1 cellular context compared by ENCODE assay signal in genomic region chr6:148747493-148748160, GRCh38.
TF ChIP-seq lines count a peak whose summit lies in the region.

No MANE protein-coding gene starts in this region.

TF ChIP-seq in HEK293, 187 proteins besides CTCF, POLR2A, EP300 and RAD21 (continued from another document and continues in another):
- TF ChIP-seq PATZ1 (tag by site-specific recombination; IDR thresholded peaks at IDR 0.05): peak; percentile 67; the same call in 1 of the 2 replicates
- TF ChIP-seq ZNF214 (tag by site-specific recombination; IDR thresholded peaks at IDR 0.05; ENCODE audit: borderline replicate concordance): no peak
- TF ChIP-seq ZNF561 (tag by site-specific recombination; IDR thresholded peaks at IDR 0.05; ENCODE audit: borderline replicate concordance): peak; percentile 65; the same call in 1 of the 2 replicates
- TF ChIP-seq IKZF3 (tag by site-specific recombination; IDR thresholded peaks at IDR 0.05): no peak
- TF ChIP-seq ZNF211 (tag by site-specific recombination; IDR thresholded peaks at IDR 0.05; ENCODE audit: low read depth): no peak
- TF ChIP-seq ZNF513 (tag by site-specific recombination; IDR thresholded peaks at IDR 0.05): no peak
- peak; percentile 49; the same call in 1 of the 2 replicates for TF ChIP-seq ZNF501 (tag by site-specific recombination; IDR thresholded peaks at IDR 0.05)
- no peak for TF ChIP-seq BCL11A (tag by site-specific recombination; IDR thresholded peaks at IDR 0.05; ENCODE audit: low read depth)
- peak; percentile 90 for TF ChIP-seq ZNF600 (tag by site-specific recombination; IDR thresholded peaks at IDR 0.05)
- no peak; the same call in none of the 2 replicates for TF ChIP-seq ZNF76 (tag by site-specific recombination; IDR thresholded peaks at IDR 0.05; ENCODE audit: borderline replicate concordance, low read depth)
- TF ChIP-seq, protein P1, sequence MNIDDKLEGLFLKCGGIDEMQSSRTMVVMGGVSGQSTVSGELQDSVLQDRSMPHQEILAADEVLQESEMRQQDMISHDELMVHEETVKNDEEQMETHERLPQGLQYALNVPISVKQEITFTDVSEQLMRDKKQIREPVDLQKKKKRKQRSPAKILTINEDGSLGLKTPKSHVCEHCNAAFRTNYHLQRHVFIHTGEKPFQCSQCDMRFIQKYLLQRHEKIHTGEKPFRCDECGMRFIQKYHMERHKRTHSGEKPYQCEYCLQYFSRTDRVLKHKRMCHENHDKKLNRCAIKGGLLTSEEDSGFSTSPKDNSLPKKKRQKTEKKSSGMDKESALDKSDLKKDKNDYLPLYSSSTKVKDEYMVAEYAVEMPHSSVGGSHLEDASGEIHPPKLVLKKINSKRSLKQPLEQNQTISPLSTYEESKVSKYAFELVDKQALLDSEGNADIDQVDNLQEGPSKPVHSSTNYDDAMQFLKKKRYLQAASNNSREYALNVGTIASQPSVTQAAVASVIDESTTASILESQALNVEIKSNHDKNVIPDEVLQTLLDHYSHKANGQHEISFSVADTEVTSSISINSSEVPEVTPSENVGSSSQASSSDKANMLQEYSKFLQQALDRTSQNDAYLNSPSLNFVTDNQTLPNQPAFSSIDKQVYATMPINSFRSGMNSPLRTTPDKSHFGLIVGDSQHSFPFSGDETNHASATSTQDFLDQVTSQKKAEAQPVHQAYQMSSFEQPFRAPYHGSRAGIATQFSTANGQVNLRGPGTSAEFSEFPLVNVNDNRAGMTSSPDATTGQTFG (tag by site-specific recombination; IDR thresholded peaks at IDR 0.05; ENCODE audit: borderline replicate concordance): no peak
- no peak for TF ChIP-seq ZNF16 (tag by site-specific recombination; IDR thresholded peaks at IDR 0.05; ENCODE audit: low read depth)
- no peak for TF ChIP-seq GLI4 (tag by site-specific recombination; IDR thresholded peaks at IDR 0.05)
- no peak for TF ChIP-seq HIC1 (tag by site-specific recombination; IDR thresholded peaks at IDR 0.05)
- no peak; the same call in 1 of the 2 replicates for TF ChIP-seq KLF17 (tag by site-specific recombination; IDR thresholded peaks at IDR 0.05)
- no peak for TF ChIP-seq ZSCAN23 (tag by site-specific recombination; IDR thresholded peaks at IDR 0.05)
- TF ChIP-seq ZNF366 (tag by site-specific recombination; conservative IDR thresholded peaks at IDR 0.05): no peak
- no peak for TF ChIP-seq ZNF48 (tag by site-specific recombination; IDR thresholded peaks at IDR 0.05)
- TF ChIP-seq ZNF121 (tag by site-specific recombination; IDR thresholded peaks at IDR 0.05): no peak
- TF ChIP-seq ZNF555 (tag by site-specific recombination; conservative IDR thresholded peaks at IDR 0.05): no peak
- peak; percentile 97 for TF ChIP-seq ZBTB26 (tag by site-specific recombination; optimal IDR thresholded peaks at IDR 0.05)
- TF ChIP-seq MZF1 (tag by site-specific recombination; IDR thresholded peaks at IDR 0.05; ENCODE audit: borderline replicate concordance): no peak
- TF ChIP-seq ZNF341 (tag by site-specific recombination; IDR thresholded peaks at IDR 0.05; ENCODE audit: low read depth): peak; percentile 95
- TF ChIP-seq KLF16 (tag by site-specific recombination; IDR thresholded peaks at IDR 0.05): no peak; the same call in 1 of the 2 replicates
- TF ChIP-seq ZNF2 (tag by site-specific recombination; IDR thresholded peaks at IDR 0.05): no peak
- TF ChIP-seq ZSCAN16 (tag by site-specific recombination; IDR thresholded peaks at IDR 0.05): no peak
- TF ChIP-seq ZBTB49 (tag by site-specific recombination; IDR thresholded peaks at IDR 0.05; ENCODE audit: low read depth): no peak
- no peak for TF ChIP-seq ZNF416 (tag by site-specific recombination; IDR thresholded peaks at IDR 0.05)
- TF ChIP-seq ZNF223 (tag by site-specific recombination; IDR thresholded peaks at IDR 0.05): 0 out of 2 replicates have a peak, but pooled peaks have one; percentile 20
- no peak for TF ChIP-seq ZNF391 (tag by site-specific recombination; IDR thresholded peaks at IDR 0.05; ENCODE audit: borderline replicate concordance, low read depth)
- no peak for TF ChIP-seq ZNF514 (tag by site-specific recombination; IDR thresholded peaks at IDR 0.05)
- TF ChIP-seq, protein P2, sequence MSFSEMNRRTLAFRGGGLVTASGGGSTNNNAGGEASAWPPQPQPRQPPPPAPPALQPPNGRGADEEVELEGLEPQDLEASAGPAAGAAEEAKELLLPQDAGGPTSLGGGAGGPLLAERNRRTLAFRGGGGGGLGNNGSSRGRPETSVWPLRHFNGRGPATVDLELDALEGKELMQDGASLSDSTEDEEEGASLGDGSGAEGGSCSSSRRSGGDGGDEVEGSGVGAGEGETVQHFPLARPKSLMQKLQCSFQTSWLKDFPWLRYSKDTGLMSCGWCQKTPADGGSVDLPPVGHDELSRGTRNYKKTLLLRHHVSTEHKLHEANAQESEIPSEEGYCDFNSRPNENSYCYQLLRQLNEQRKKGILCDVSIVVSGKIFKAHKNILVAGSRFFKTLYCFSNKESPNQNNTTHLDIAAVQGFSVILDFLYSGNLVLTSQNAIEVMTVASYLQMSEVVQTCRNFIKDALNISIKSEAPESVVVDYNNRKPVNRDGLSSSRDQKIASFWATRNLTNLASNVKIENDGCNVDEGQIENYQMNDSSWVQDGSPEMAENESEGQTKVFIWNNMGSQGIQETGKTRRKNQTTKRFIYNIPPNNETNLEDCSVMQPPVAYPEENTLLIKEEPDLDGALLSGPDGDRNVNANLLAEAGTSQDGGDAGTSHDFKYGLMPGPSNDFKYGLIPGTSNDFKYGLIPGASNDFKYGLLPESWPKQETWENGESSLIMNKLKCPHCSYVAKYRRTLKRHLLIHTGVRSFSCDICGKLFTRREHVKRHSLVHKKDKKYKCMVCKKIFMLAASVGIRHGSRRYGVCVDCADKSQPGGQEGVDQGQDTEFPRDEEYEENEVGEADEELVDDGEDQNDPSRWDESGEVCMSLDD (tag by site-specific recombination; IDR thresholded peaks at IDR 0.05): peak; percentile 80
- no peak for TF ChIP-seq ZNF623 (tag by site-specific recombination; IDR thresholded peaks at IDR 0.05)
- TF ChIP-seq ZNF664 (tag by site-specific recombination; IDR thresholded peaks at IDR 0.05): no peak
- no peak for TF ChIP-seq SCRT1 (tag by site-specific recombination; IDR thresholded peaks at IDR 0.05; ENCODE audit: borderline replicate concordance)
- no peak for TF ChIP-seq ZNF138 (tag by site-specific recombination; IDR thresholded peaks at IDR 0.05; ENCODE audit: borderline replicate concordance)
- TF ChIP-seq, protein P3, sequence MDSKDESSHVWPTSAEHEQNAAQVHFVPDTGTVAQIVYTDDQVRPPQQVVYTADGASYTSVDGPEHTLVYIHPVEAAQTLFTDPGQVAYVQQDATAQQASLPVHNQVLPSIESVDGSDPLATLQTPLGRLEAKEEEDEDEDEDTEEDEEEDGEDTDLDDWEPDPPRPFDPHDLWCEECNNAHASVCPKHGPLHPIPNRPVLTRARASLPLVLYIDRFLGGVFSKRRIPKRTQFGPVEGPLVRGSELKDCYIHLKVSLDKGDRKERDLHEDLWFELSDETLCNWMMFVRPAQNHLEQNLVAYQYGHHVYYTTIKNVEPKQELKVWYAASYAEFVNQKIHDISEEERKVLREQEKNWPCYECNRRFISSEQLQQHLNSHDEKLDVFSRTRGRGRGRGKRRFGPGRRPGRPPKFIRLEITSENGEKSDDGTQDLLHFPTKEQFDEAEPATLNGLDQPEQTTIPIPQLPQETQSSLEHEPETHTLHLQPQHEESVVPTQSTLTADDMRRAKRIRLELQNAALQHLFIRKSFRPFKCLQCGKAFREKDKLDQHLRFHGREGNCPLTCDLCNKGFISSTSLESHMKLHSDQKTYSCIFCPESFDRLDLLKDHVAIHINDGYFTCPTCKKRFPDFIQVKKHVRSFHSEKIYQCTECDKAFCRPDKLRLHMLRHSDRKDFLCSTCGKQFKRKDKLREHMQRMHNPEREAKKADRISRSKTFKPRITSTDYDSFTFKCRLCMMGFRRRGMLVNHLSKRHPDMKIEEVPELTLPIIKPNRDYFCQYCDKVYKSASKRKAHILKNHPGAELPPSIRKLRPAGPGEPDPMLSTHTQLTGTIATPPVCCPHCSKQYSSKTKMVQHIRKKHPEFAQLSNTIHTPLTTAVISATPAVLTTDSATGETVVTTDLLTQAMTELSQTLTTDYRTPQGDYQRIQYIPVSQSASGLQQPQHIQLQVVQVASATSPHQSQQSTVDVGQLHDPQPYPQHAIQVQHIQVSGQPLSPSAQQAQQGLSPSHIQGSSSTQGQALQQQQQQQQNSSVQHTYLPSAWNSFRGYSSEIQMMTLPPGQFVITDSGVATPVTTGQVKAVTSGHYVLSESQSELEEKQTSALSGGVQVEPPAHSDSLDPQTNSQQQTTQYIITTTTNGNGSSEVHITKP (tag by site-specific recombination; IDR thresholded peaks at IDR 0.05): peak; percentile 53; the same call in 1 of the 2 replicates
- TF ChIP-seq ZNF362 (tag by site-specific recombination; IDR thresholded peaks at IDR 0.05): no peak
- TF ChIP-seq ZNF658 (tag by site-specific recombination; IDR thresholded peaks at IDR 0.05): no peak
